ENCODE assay signal across 8 cellular contexts in genomic region chrX:21853578-21853977, GRCh38.
"Had no signal": no experiment of that assay in that cellular context is flagged by ENCODE, and none has a peak within 500 bp of the region (broad histone marks: within the 10 kb centered on the region; RNA-seq: fewer than 3 reads in every experiment).

No MANE protein-coding gene starts in this region.

- DNase-seq: H9, HCEC 1CT, HFFc6, Kasumi-1, KG1 had no signal

- H2AFZ ChIP-seq: GM23338 had no signal

- H3K4me2 ChIP-seq: GM23338 had no signal

- FAIRE-seq: H1, H54 had no signal

- H3K4me3 ChIP-seq: GM23338 had no signal

- ATAC-seq: GM23338 had no signal
